Comparison of ENCODE assay signal across 1 cellular context in genomic region chr10:102300289-102300843, GRCh38.
TF ChIP-seq lines count a peak whose summit lies in the region.

No MANE protein-coding gene starts in this region.

TF ChIP-seq in A549, 52 proteins besides CTCF, POLR2A, EP300 and RAD21:
- no peak for TF ChIP-seq MAZ (IDR thresholded peaks at IDR 0.05; ENCODE audit: borderline replicate concordance, low read depth, low read length)
- TF ChIP-seq JUN (IDR thresholded peaks at IDR 0.05): no peak
- no peak for TF ChIP-seq HDAC2 (IDR thresholded peaks at IDR 0.05)
